8 cellular contexts compared by ENCODE assay signal in the genomic region with DNA sequence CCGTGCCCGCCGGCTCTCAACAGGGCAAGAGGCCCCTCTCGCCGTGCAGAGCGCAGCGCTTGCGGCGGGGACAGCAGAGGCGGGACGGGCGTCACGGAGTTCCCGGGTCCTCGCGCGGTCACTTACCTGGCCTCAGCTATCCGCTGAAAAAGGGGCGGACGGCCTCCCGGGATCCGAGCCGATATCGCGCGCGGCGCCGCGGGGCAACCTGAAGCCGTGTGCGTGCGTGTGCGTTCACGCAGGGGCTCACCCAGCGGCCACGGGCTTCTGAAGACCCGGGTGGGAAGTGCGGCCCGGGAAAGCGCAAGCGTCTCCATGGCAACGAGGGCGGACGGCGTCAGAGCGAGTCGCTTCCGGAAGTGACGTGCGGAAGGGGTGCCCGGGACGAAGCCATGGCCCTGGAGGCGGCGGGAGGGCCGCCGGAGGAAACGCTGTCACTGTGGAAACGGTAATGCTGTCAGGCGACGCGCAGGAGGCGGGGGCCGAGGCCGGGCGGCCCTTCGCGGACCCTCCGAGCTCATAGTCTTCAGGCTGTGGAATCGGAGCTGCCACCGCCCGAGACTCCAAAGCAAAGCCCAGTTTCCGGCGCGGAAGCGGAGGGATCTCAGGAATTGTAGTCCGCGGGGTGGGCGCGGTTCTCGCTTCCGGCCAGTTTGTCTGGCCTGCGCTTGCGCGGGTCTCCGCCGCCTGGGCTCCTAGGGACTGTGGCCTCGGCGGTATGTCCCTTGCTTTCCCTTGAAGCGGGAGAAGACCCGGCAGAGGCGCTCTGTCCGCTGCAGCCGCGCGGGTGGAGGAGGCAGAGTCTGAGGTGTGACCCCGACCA. TPM values are rescaled to one million over a fixed set of nuclear protein-coding genes. Genes with fewer than 3 reads are reported as not detected.
A peak's percentile ranks its signal among the peaks of the same experiment; 100 is the strongest.
DNase-seq lines count a peak whose midpoint lies in the region; ATAC-seq and TF ChIP-seq lines count a peak whose summit lies in the region.

A gene (plus strand): TSS at position 365 of the 823 bp plus-strand sequence. CDS start 28 bp downstream, at position 393.

- intact Hi-C loops in CD14-positive monocyte (cut with micrococcal nuclease) (loop anchor here (2.0 to 5.0 kb wide), 2 partner anchors 37 to 40 kb away; no protein-coding TSS in a partner anchor), left lung (cut with DNase I) (no loop called here)
- intact Hi-C loops in dendritic cell treated with granulocyte-macrophage colony-stimulating factor and Interleukin-4, amounts not matched to agents 40 ng/mL and 50 ng/mL, for 4 days (cut with micrococcal nuclease), result loop anchor here (2.0 kb wide), 1 partner anchor 40 kb away; no protein-coding TSS in a partner anchor

- peak within 1 kb of the TSS; percentile 93 to 96 for H3K4me3 ChIP-seq in left lung

- H3K4me1 ChIP-seq in left lung, result peaks cover 8 to 38% of the 10 kb centered on the region in 2 donors

- H3K27me3 ChIP-seq in left lung, result peaks cover 0 to 15% of the 10 kb centered on the region in 2 donors

- DNase-seq in CD14-positive monocyte (ENCODE audit: low spot score) (peak; percentile 96), HK-2 (ENCODE audit: unreplicated experiment) (peak; percentile 92), NCI-H82 (lab: John Stamatoyannopoulos, UW) (peak; percentile 97), left lung (peak; percentile 96 to 98)
- DNase-seq in activated CD4-positive, alpha-beta T cell treated with anti-CD3 and anti-CD28 coated beads, Interleukin-2, amount 50 U/mL, for 4 hours, result peak; percentile 91 to 92
- DNase-seq in stimulated activated CD4-positive, alpha-beta T cell treated with anti-CD3 and anti-CD28 coated beads, Interleukin-2, amount 100 ng/mL, for 24 hours, result peak; percentile 92 to 94

- peaks cover 16% of the 10 kb centered on the region for H3K4me1 Mint-ChIP-seq in CD14-positive monocyte
- peaks cover 38% of the 10 kb centered on the region for H3K4me1 Mint-ChIP-seq in dendritic cell treated with granulocyte-macrophage colony-stimulating factor and Interleukin-4, amounts not matched to agents 40 ng/mL and 50 ng/mL, for 4 days (ENCODE audit: low read depth)

- peak within 1 kb of the TSS; percentile 87 to 91 for H3K4me3 Mint-ChIP-seq in CD14-positive monocyte
- H3K4me3 Mint-ChIP-seq in dendritic cell treated with granulocyte-macrophage colony-stimulating factor and Interleukin-4, amounts not matched to agents 40 ng/mL and 50 ng/mL, for 4 days, result peak within 1 kb of the TSS; percentile 89

- peaks cover 0 to 20% of the 10 kb centered on the region in 2 donors for H3K36me3 ChIP-seq in left lung

- H3K27ac Mint-ChIP-seq in CD14-positive monocyte, result peak within 1 kb of the TSS; percentile 88 to 98 (median 97)
- peak within 1 kb of the TSS; percentile 96 for H3K27ac Mint-ChIP-seq in dendritic cell treated with granulocyte-macrophage colony-stimulating factor and Interleukin-4, amounts not matched to agents 40 ng/mL and 50 ng/mL, for 4 days

- H3K27me3 Mint-ChIP-seq in CD14-positive monocyte (ENCODE audit: low read depth in 3 of 3), result peaks cover 17 to 34% (median 27%) of the 10 kb centered on the region in 3 donors
- H3K27me3 Mint-ChIP-seq in dendritic cell treated with granulocyte-macrophage colony-stimulating factor and Interleukin-4, amounts not matched to agents 40 ng/mL and 50 ng/mL, for 4 days, result peaks cover 22% of the 10 kb centered on the region

- peak; percentile 91 for ATAC-seq in GM19452 (IDR thresholded peaks at IDR 0.05; ENCODE audit: unreplicated experiment)
- ATAC-seq in left lung, result peak; percentile 96

- no peaks in the 10 kb centered on the region for H3K9me3 ChIP-seq in left lung

- H3K27ac ChIP-seq in left lung, result peak within 1 kb of the TSS; percentile 96 to 98

- TF ChIP-seq CTCF in CD14-positive monocyte (IDR thresholded peaks at IDR 0.05) (no peak), left lung (IDR thresholded peaks at IDR 0.05) (no peak)

- peaks cover 23 to 29% of the 10 kb centered on the region in 2 donors for H3K36me3 Mint-ChIP-seq in CD14-positive monocyte
- peaks cover 48% of the 10 kb centered on the region for H3K36me3 Mint-ChIP-seq in dendritic cell treated with granulocyte-macrophage colony-stimulating factor and Interleukin-4, amounts not matched to agents 40 ng/mL and 50 ng/mL, for 4 days (ENCODE audit: low read depth)

- H3K9me3 Mint-ChIP-seq in CD14-positive monocyte, result peaks cover 0 to 7% (median 0%) of the 10 kb centered on the region in 7 donors
- H3K9me3 Mint-ChIP-seq in dendritic cell treated with granulocyte-macrophage colony-stimulating factor and Interleukin-4, amounts not matched to agents 40 ng/mL and 50 ng/mL, for 4 days, result no peaks in the 10 kb centered on the region

RNA-seq across cellular contexts. Expression of the gene that starts here (rescaled TPM):
- polyA plus RNA-seq in CD14-positive monocyte, result 10 to 100 TPM; 10.4 to 13.3 TPM
- total RNA-seq in left lung, result 10 to 100 TPM; 18.8 to 24.9 TPM

Comparison
In these comparisons a context has a peak if more than half of its experiments do, and no peak if none do; other contexts are left out.
1. Peak in every context shown above with its lines: DNase-seq, ATAC-seq, H3K4me3 ChIP-seq and H3K27ac ChIP-seq.
2. intact Hi-C loops: an anchor here in CD14-positive monocyte (2.0 to 5.0 kb wide) and dendritic cell treated with granulocyte-macrophage colony-stimulating factor and Interleukin-4, amounts not matched to agents 40 ng/mL and 50 ng/mL, for 4 days (2.0 kb wide); none called in left lung.